ENCODE assay signal across 26 cellular contexts in genomic region chr2:105763076-105763475, GRCh38. TPM values are rescaled to one million over a fixed set of nuclear protein-coding genes. Genes with fewer than 3 reads are reported as not detected.
DNase-seq lines count a peak whose midpoint lies in the region; ATAC-seq and TF ChIP-seq lines count a peak whose summit lies in the region.
"Had no signal": no experiment of that assay in that cellular context is flagged by ENCODE, and none has a peak within 500 bp of the region (broad histone marks: within the 10 kb centered on the region; RNA-seq: fewer than 3 reads in every experiment).

No MANE protein-coding gene starts in this region.

- H3K27ac Mint-ChIP-seq in activated naive CD4-positive, alpha-beta T cell treated with anti-CD3 and anti-CD28 coated beads, Interleukin-2, amount 10 ng/mL, durations not matched to agents 7 days and 5 days: peak overlapping the region; percentile 33
- peak overlapping the region in 1 of 2 donors; percentile 76 for H3K27ac Mint-ChIP-seq in activated naive CD4-positive, alpha-beta T cell treated with anti-CD3 and anti-CD28 coated beads, Interleukin-2, amount 50 U/mL, for 72 hours
- peak overlapping the region; percentile 89 to 92 for H3K27ac Mint-ChIP-seq in T-cell

- H3K36me3 ChIP-seq in spleen (peaks cover 0 to 42% (median 3%) of the 10 kb centered on the region in 6 donors), breast epithelium (no peaks in the 10 kb centered on the region)
- H3K36me3 ChIP-seq: vagina had no signal

- no peak for DNase-seq in activated naive CD4-positive, alpha-beta T cell treated with anti-CD3 and anti-CD28 coated beads, Interleukin-2, amount 10 ng/mL, durations not matched to agents 7 days and 5 days
- DNase-seq in activated naive CD4-positive, alpha-beta T cell treated with anti-CD3 and anti-CD28 coated beads, Interleukin-2, amount 50 U/mL, for 72 hours (ENCODE audit: low spot score in 2 of 2): no peak
- DNase-seq in T-cell (no peak), cerebellum (ENCODE audit: low spot score) (peak; percentile 71), spleen (no peak), breast epithelium (ENCODE audit: low spot score in 2 of 2) (no peak), SW480 (ENCODE audit: low spot score) (no peak)
- DNase-seq: activated CD4-positive, alpha-beta T cell treated with anti-CD3 and anti-CD28 coated beads, Interleukin-2, amount 50 U/mL, for 4 hours; aorta; erythroblast; foreskin fibroblast; H7; immature natural killer cell; mucosa of descending colon; NCI-H1105; NCI-H2029 treated with DMSO at 0.1 percent for 48 hours; NCI-H226; NCI-H82; SIG-M5 had no signal

- TF ChIP-seq CTCF in spleen (IDR thresholded peaks at IDR 0.05 in 8 of 11, conservative IDR thresholded peaks at IDR 0.05 in 3 of 11) (no peak), breast epithelium (IDR thresholded peaks at IDR 0.05) (no peak)

- WGBS in spleen, 5 donors: 83 to 91% (median 87%) methylated on average over 10 of the region's 10 CpGs

- H3K27ac ChIP-seq in spleen (peak overlapping the region in 5 of 8 donors; percentile 43 to 67 (median 59)), breast epithelium (no peak overlapping the region)
- H3K27ac ChIP-seq: hepatocyte, vagina had no signal

- H3K4me1 ChIP-seq in spleen (peaks cover 18 to 100% (median 84%) of the 10 kb centered on the region in 6 donors), breast epithelium (no peaks in the 10 kb centered on the region)

- peaks cover 62% of the 10 kb centered on the region for H3K36me3 Mint-ChIP-seq in activated naive CD4-positive, alpha-beta T cell treated with anti-CD3 and anti-CD28 coated beads, Interleukin-2, amount 10 ng/mL, durations not matched to agents 7 days and 5 days
- H3K36me3 Mint-ChIP-seq in activated naive CD4-positive, alpha-beta T cell treated with anti-CD3 and anti-CD28 coated beads, Interleukin-2, amount 50 U/mL, for 72 hours: peaks cover 19 to 53% of the 10 kb centered on the region in 2 donors
- H3K36me3 Mint-ChIP-seq in T-cell: peaks cover 40% of the 10 kb centered on the region

- TF ChIP-seq POLR2A in spleen (IDR thresholded peaks at IDR 0.05) (no peak), breast epithelium (IDR thresholded peaks at IDR 0.05) (no peak)

- no peaks in the 10 kb centered on the region for H3K9me3 Mint-ChIP-seq in activated naive CD4-positive, alpha-beta T cell treated with anti-CD3 and anti-CD28 coated beads, Interleukin-2, amount 10 ng/mL, durations not matched to agents 7 days and 5 days
- H3K9me3 Mint-ChIP-seq in activated naive CD4-positive, alpha-beta T cell treated with anti-CD3 and anti-CD28 coated beads, Interleukin-2, amount 50 U/mL, for 72 hours: no peaks in the 10 kb centered on the region
- peaks cover 0 to 4% (median 0%) of the 10 kb centered on the region in 3 donors for H3K9me3 Mint-ChIP-seq in T-cell
- H3K9me3 Mint-ChIP-seq: activated T-helper 2 cell treated with anti-CD3 and anti-CD28 coated beads, Interferon-gamma antibody, Interleukin-2, Interleukin-4, amounts not matched to agents 10 μg/mL and 5 μg/mL and 100 μg/mL, durations not matched to agents 14 hours and 24 hours and 36 hours; immature natural killer cell; neural crest cell; T-helper 1 cell treated with Interleukin-12 subunit alpha and Interleukin-12 subunit beta and Interleukin-4 antibody, amounts not matched to agents 30 μg/mL and 1 μg/mL, for 36 hours had no signal

- H3K4me3 Mint-ChIP-seq in activated naive CD4-positive, alpha-beta T cell treated with anti-CD3 and anti-CD28 coated beads, Interleukin-2, amount 10 ng/mL, durations not matched to agents 7 days and 5 days: no peak overlapping the region
- H3K4me3 Mint-ChIP-seq in T-cell: peak overlapping the region in 2 of 3 donors; percentile 36 to 61
- H3K4me3 Mint-ChIP-seq: CD14-positive monocyte; immature natural killer cell; neural crest cell; T-helper 1 cell treated with Interleukin-12 subunit alpha and Interleukin-12 subunit beta and Interleukin-4 antibody, amounts not matched to agents 30 μg/mL and 1 μg/mL, for 36 hours had no signal

- H3K27me3 Mint-ChIP-seq in activated naive CD4-positive, alpha-beta T cell treated with anti-CD3 and anti-CD28 coated beads, Interleukin-2, amount 10 ng/mL, durations not matched to agents 7 days and 5 days: no peaks in the 10 kb centered on the region
- no peaks in the 10 kb centered on the region for H3K27me3 Mint-ChIP-seq in T-cell
- H3K27me3 Mint-ChIP-seq: progenitor cell of endocrine pancreas had no signal

- H3K4me1 Mint-ChIP-seq in activated naive CD4-positive, alpha-beta T cell treated with anti-CD3 and anti-CD28 coated beads, Interleukin-2, amount 10 ng/mL, durations not matched to agents 7 days and 5 days: peaks cover 91% of the 10 kb centered on the region
- H3K4me1 Mint-ChIP-seq in T-cell: peaks cover 95 to 99% (median 97%) of the 10 kb centered on the region in 3 donors

- CTCF ChIA-PET in activated naive CD4-positive, alpha-beta T cell treated with anti-CD3 and anti-CD28 coated beads, Interleukin-2, amount 10 ng/mL, durations not matched to agents 7 days and 5 days (lab: Charles Lee): interaction anchor here (1.1 kb wide), 1 partner anchor 16 kb away, joined by 3 read pairs; no protein-coding TSS in a partner anchor
- CTCF ChIA-PET in T-cell (lab: Charles Lee): interaction anchor here in 1 of 2 donors (0.7 kb wide), 1 partner anchor 356 kb away, joined by 3 read pairs; no protein-coding TSS in a partner anchor

- no peak for ATAC-seq in activated naive CD4-positive, alpha-beta T cell treated with anti-CD3 and anti-CD28 coated beads, Interleukin-2, amount 50 U/mL, for 72 hours
- no peak for ATAC-seq in T-cell (replicated peaks in 1 of 4)
- ATAC-seq: mucosa of descending colon had no signal

- intact Hi-C loops in spleen (cut with DNase I; ENCODE audit: low total_unique reads) (no loop called here), breast epithelium (cut with DNase I; ENCODE audit: low total_unique reads) (no loop called here)

- H3K4me3 ChIP-seq in spleen: no peak overlapping the region
- no peak overlapping the region for H3K4me3 ChIP-seq in breast epithelium
- H3K4me3 ChIP-seq: hepatocyte, mucosa of descending colon, vagina had no signal

- POLR2A ChIA-PET in T-cell (lab: Charles Lee): no interaction called here

- H3K27me3 ChIP-seq in spleen (replicated peaks in 1 of 7) (no peaks in the 10 kb centered on the region), breast epithelium (no peaks in the 10 kb centered on the region)
- H3K27me3 ChIP-seq: hepatocyte, vagina had no signal

- H3K9me3 ChIP-seq in spleen: peaks cover 0 to 3% (median 0%) of the 10 kb centered on the region in 8 donors
- H3K9me3 ChIP-seq in breast epithelium: no peaks in the 10 kb centered on the region
- H3K9me3 ChIP-seq: mucosa of descending colon, vagina had no signal

RNA-seq across cellular contexts. Expression of gene NCK2, which starts 18.4 kb away (rescaled TPM):
- 10 to 100 TPM; 89.3 to 98.5 TPM for total RNA-seq in activated naive CD4-positive, alpha-beta T cell treated with anti-CD3 and anti-CD28 coated beads, Interleukin-2, amount 50 U/mL, for 72 hours
- total RNA-seq in T-cell (100 to 1,000 TPM in 4 of 5 donors, 10 to 100 TPM in 1; 97.7 to 154 (median 120) TPM), cerebellum (38.6 TPM), spleen (100 to 1,000 TPM in 2 of 7 donors, 10 to 100 TPM in 5; 50.3 to 106 (median 82.9) TPM), breast epithelium (10 to 100 TPM; 42.0 to 54.3 (median 46.9) TPM)
- 10 to 100 TPM; 21.5 to 32.1 (median 30.0) TPM for polyA plus RNA-seq in spleen

Comparison
In these comparisons a context has a peak if more than half of its experiments do, and no peak if none do; other contexts are left out.
1. H3K27ac ChIP-seq: peak in spleen (5 of 8); none in breast epithelium (0 of 2).